ENCODE assay signal across 14 cellular contexts in the genomic region with DNA sequence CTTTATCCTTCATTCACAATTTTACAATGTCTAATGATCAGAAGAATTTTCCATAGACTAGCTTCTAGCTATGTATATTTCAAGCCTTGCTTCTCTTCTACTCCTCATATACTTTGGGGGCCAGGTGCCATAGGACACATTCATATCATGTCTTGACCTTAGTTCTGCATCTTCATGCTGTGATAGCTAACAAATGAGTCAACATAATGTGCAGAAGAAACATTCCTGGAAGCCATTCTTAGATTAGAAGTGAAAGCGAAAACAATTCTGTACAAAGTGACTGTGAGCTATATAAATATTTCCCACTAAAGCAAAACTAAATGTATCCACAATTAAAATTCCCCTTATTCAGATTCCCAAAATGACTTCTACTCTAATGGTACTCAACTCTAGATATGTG.
DNase-seq lines count a peak whose midpoint lies in the region; ATAC-seq, FAIRE-seq and TF ChIP-seq lines count a peak whose summit lies in the region.
"Had no signal": no experiment of that assay in that cellular context is flagged by ENCODE, and none has a peak within 500 bp of the region (broad histone marks: within the 10 kb centered on the region; RNA-seq: fewer than 3 reads in every experiment).

No MANE protein-coding gene starts in this region.

- H3K36me3 ChIP-seq in spleen: no peaks in the 10 kb centered on the region

- no peak for TF ChIP-seq POLR2A in spleen (IDR thresholded peaks at IDR 0.05)

- no peaks in the 10 kb centered on the region for H3K9me3 ChIP-seq in spleen

- H3K4me1 ChIP-seq in spleen (no peaks in the 10 kb centered on the region), foreskin keratinocyte (no peaks in the 10 kb centered on the region)

- H3K27ac ChIP-seq in spleen: no peak overlapping the region
- H3K27ac ChIP-seq in foreskin keratinocyte: no peak overlapping the region

- CTCF ChIA-PET in AG04449 (lab: Yijun Ruan, JAX): interaction anchor here (1.0 to 1.6 kb wide), 2 partner anchors 11 to 13 kb away, joined by 3 to 5 read pairs; no protein-coding TSS in a partner anchor

- H3K4me3 ChIP-seq in AG04449 (ENCODE audit: low read depth, low read length): no peak overlapping the region
- H3K4me3 ChIP-seq in spleen: no peak overlapping the region

- ATAC-seq in GM19025 (IDR thresholded peaks at IDR 0.05; ENCODE audit: low read depth, unreplicated experiment) (peak; percentile 83), HG02763 (IDR thresholded peaks at IDR 0.05; ENCODE audit: unreplicated experiment) (peak; percentile 74), foreskin keratinocyte (no peak)
- ATAC-seq: T-helper 17 cell had no signal

- TF ChIP-seq CTCF in AG04449 (IDR thresholded peaks at IDR 0.05; ENCODE audit: insufficient read depth, low read length, missing control alignments) (no peak), spleen (IDR thresholded peaks at IDR 0.05 in 8 of 11, conservative IDR thresholded peaks at IDR 0.05 in 3 of 11) (no peak), foreskin keratinocyte (conservative IDR thresholded peaks at IDR 0.05) (no peak)

- H3K27me3 ChIP-seq in spleen (replicated peaks in 1 of 7) (no peaks in the 10 kb centered on the region), foreskin keratinocyte (no peaks in the 10 kb centered on the region)

- DNase-seq in AG04449 (ENCODE audit: low read depth, low spot score) (peak; percentile 4), RCC 7860 (ENCODE audit: low spot score) (peak; percentile 18), spleen (no peak), posterior vena cava (ENCODE audit: low spot score) (no peak), NCI-H524 treated with DMSO at 0.1 percent for 48 hours (lab: John Stamatoyannopoulos, UW) (no peak), foreskin keratinocyte (no peak)
- DNase-seq: activated T-cell treated with anti-CD3 and anti-CD28 coated beads, Interleukin-2, amount 50 U/mL, for 4 hours; head of caudate nucleus; HFFc6; Karpas-422; NCI-H82; T-helper 17 cell had no signal

- FAIRE-seq in RCC 7860 (lab: Jason Lieb, UNC): no peak

- POLR2A ChIA-PET in AG04449 (lab: Yijun Ruan, JAX): no interaction called here

- intact Hi-C loops in spleen (cut with DNase I; ENCODE audit: low total_unique reads): no loop called here
- intact Hi-C loops in posterior vena cava (cut with DNase I): no loop called here

- 68 to 94% (median 85%) methylated on average over 1 of the region's 1 CpG for WGBS in spleen, 5 donors

Comparison
In these comparisons a context has a peak if more than half of its experiments do, and no peak if none do; other contexts are left out.
1. DNase-seq: peak in AG04449 (single experiment) and RCC 7860 (single experiment); none in spleen (single experiment), posterior vena cava (single experiment), NCI-H524 treated with DMSO at 0.1 percent for 48 hours (single experiment) and foreskin keratinocyte (0 of 2).